12 cellular contexts compared by ENCODE assay signal in the genomic region with DNA sequence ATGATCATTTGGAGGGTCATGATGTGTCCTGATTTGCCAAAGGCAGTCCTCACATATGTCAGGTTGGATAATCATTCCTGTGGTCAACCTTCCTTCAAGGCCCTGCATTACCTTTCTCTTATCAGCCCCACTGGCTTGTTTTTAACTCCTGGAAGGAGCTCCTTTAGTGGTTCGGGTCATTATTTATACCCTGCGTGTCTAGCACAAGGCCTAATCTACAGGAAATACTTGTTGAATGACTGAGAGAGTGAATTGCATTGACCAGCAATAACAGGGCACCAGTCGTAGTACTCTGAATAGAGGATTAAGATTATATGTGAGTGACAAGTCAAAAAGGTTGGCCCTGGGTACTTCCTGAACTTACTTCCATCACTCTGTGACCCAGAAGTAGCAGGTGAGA. TPM values are rescaled to one million over a fixed set of nuclear protein-coding genes. Genes with fewer than 3 reads are reported as not detected.
A peak's percentile ranks its signal among the peaks of the same experiment; 100 is the strongest.
DNase-seq lines count a peak whose midpoint lies in the region; ATAC-seq and TF ChIP-seq lines count a peak whose summit lies in the region.
"Had no signal": no experiment of that assay in that cellular context is flagged by ENCODE, and none has a peak within 500 bp of the region (broad histone marks: within the 10 kb centered on the region; RNA-seq: fewer than 3 reads in every experiment).

No MANE protein-coding gene starts in this region.

- H3K36me3 ChIP-seq in transverse colon (no peaks in the 10 kb centered on the region), vagina (no peaks in the 10 kb centered on the region)

- intact Hi-C loops in transverse colon (cut with DNase I; ENCODE audit: low total_unique reads), result loop anchor here (10.0 kb wide), 1 partner anchor 56 kb away; no protein-coding TSS in a partner anchor
- intact Hi-C loops in vagina (cut with DNase I), result loop anchor here (5.0 kb wide), 1 partner anchor 1692 kb away; no protein-coding TSS in a partner anchor

- no peaks in the 10 kb centered on the region for H3K27me3 ChIP-seq in transverse colon
- H3K27me3 ChIP-seq in vagina, result no peaks in the 10 kb centered on the region

- H3K27ac ChIP-seq in transverse colon, result no peak overlapping the region
- no peak overlapping the region for H3K27ac ChIP-seq in vagina

- H3K27ac Mint-ChIP-seq in activated naive CD4-positive, alpha-beta T cell treated with anti-CD3 and anti-CD28 coated beads, Interleukin-2, amount 50 U/mL, for 24 hours, result peak overlapping the region; percentile 100
- H3K27ac Mint-ChIP-seq in T-helper 2 cell treated with Interferon-gamma antibody and Interleukin-4, amounts not matched to agents 5 μg/mL and 100 μg/mL, for 36 hours, result peak overlapping the region; percentile 19
- H3K27ac Mint-ChIP-seq in stimulated activated naive CD8-positive, alpha-beta T cell treated with anti-CD3 and anti-CD28 coated beads, Interleukin-15, amount 100 ng/mL, for 72 hours, result peak overlapping the region; percentile 61 to 62
- H3K27ac Mint-ChIP-seq: stimulated activated naive B cell treated with anti-CD40 and anti-IgM and Interleukin-4, amounts not matched to agents 10 μg/mL and 1 μg/mL and 100 μg/mL, for 72 hours had no signal

- H3K4me1 ChIP-seq in transverse colon (peaks cover 9 to 36% (median 16%) of the 10 kb centered on the region in 4 donors), vagina (peaks cover 30% of the 10 kb centered on the region)

- no peaks in the 10 kb centered on the region for H3K27me3 Mint-ChIP-seq in activated naive CD4-positive, alpha-beta T cell treated with anti-CD3 and anti-CD28 coated beads, Interleukin-2, amount 50 U/mL, for 24 hours
- H3K27me3 Mint-ChIP-seq in T-helper 2 cell treated with Interferon-gamma antibody and Interleukin-4, amounts not matched to agents 5 μg/mL and 100 μg/mL, for 36 hours (ENCODE audit: low read depth), result no peaks in the 10 kb centered on the region
- no peaks in the 10 kb centered on the region for H3K27me3 Mint-ChIP-seq in stimulated activated naive CD8-positive, alpha-beta T cell treated with anti-CD3 and anti-CD28 coated beads, Interleukin-15, amount 100 ng/mL, for 72 hours
- H3K27me3 Mint-ChIP-seq: stimulated activated naive B cell treated with anti-CD40 and anti-IgM and Interleukin-4, amounts not matched to agents 10 μg/mL and 1 μg/mL and 100 μg/mL, for 72 hours had no signal

- H3K9me3 Mint-ChIP-seq in activated naive CD4-positive, alpha-beta T cell treated with anti-CD3 and anti-CD28 coated beads, Interleukin-2, amount 50 U/mL, for 24 hours, result no peaks in the 10 kb centered on the region
- H3K9me3 Mint-ChIP-seq in T-helper 2 cell treated with Interferon-gamma antibody and Interleukin-4, amounts not matched to agents 5 μg/mL and 100 μg/mL, for 36 hours, result no peaks in the 10 kb centered on the region
- no peaks in the 10 kb centered on the region for H3K9me3 Mint-ChIP-seq in stimulated activated naive CD8-positive, alpha-beta T cell treated with anti-CD3 and anti-CD28 coated beads, Interleukin-15, amount 100 ng/mL, for 72 hours
- H3K9me3 Mint-ChIP-seq: stimulated activated naive B cell treated with anti-CD40 and anti-IgM and Interleukin-4, amounts not matched to agents 10 μg/mL and 1 μg/mL and 100 μg/mL, for 72 hours had no signal

- H3K9me3 ChIP-seq in transverse colon (no peaks in the 10 kb centered on the region), vagina (no peaks in the 10 kb centered on the region)

- no peak for TF ChIP-seq EP300 in transverse colon (IDR thresholded peaks at IDR 0.05; ENCODE audit: low read depth)

- in situ Hi-C loops in transverse colon (cut with MboI; ENCODE audit: low pct_ligation_motif_present in 1 of 4, low pct_unique_long_range_greater_than_20kb in 1 of 4, low sequenced_read_pairs in 3 of 4), result no loop called here

- TF ChIP-seq POLR2A in transverse colon (IDR thresholded peaks at IDR 0.05) (no peak), vagina (IDR thresholded peaks at IDR 0.05) (no peak)

- peak overlapping the region; percentile 97 for H3K4me3 Mint-ChIP-seq in activated naive CD4-positive, alpha-beta T cell treated with anti-CD3 and anti-CD28 coated beads, Interleukin-2, amount 50 U/mL, for 24 hours
- H3K4me3 Mint-ChIP-seq in T-helper 2 cell treated with Interferon-gamma antibody and Interleukin-4, amounts not matched to agents 5 μg/mL and 100 μg/mL, for 36 hours, result no peak overlapping the region
- peak overlapping the region; percentile 84 to 98 for H3K4me3 Mint-ChIP-seq in stimulated activated naive CD8-positive, alpha-beta T cell treated with anti-CD3 and anti-CD28 coated beads, Interleukin-15, amount 100 ng/mL, for 72 hours
- H3K4me3 Mint-ChIP-seq: stimulated activated naive B cell treated with anti-CD40 and anti-IgM and Interleukin-4, amounts not matched to agents 10 μg/mL and 1 μg/mL and 100 μg/mL, for 72 hours had no signal

- 89% methylated on average over 3 of the region's 3 CpGs; no CpG with 5 or more reads in 1 of the 2 donors for WGBS in transverse colon (ENCODE audit: low coverage in 1 of 2), 2 donors

- TF ChIP-seq CTCF in choroid plexus epithelial cell (conservative IDR thresholded peaks at IDR 0.05; ENCODE audit: low read depth, low read length), result no peak
- TF ChIP-seq CTCF in transverse colon (IDR thresholded peaks at IDR 0.05), result no peak
- TF ChIP-seq CTCF in vagina (IDR thresholded peaks at IDR 0.05), result no peak

- H3K36me3 Mint-ChIP-seq in activated naive CD4-positive, alpha-beta T cell treated with anti-CD3 and anti-CD28 coated beads, Interleukin-2, amount 50 U/mL, for 24 hours, result peaks cover 10% of the 10 kb centered on the region
- peaks cover 10% of the 10 kb centered on the region for H3K36me3 Mint-ChIP-seq in T-helper 2 cell treated with Interferon-gamma antibody and Interleukin-4, amounts not matched to agents 5 μg/mL and 100 μg/mL, for 36 hours (ENCODE audit: low read depth)

- no peak for DNase-seq in activated naive CD4-positive, alpha-beta T cell treated with anti-CD3 and anti-CD28 coated beads, Interleukin-2, amount 50 U/mL, for 16 hours
- no peak for DNase-seq in T-helper 2 cell treated with Interferon-gamma antibody and Interleukin-4, amounts not matched to agents 5 μg/mL and 100 μg/mL, for 36 hours (ENCODE audit: low spot score)
- DNase-seq in choroid plexus epithelial cell (ENCODE audit: low read depth), result peak; percentile 66
- no peak for DNase-seq in stimulated activated naive CD8-positive, alpha-beta T cell treated with anti-CD3 and anti-CD28 coated beads, Interleukin-15, amount 100 ng/mL, for 72 hours
- no peak for DNase-seq in transverse colon
- no peak for DNase-seq in vagina (ENCODE audit: extremely low spot score in 2 of 2)
- DNase-seq: KG1; stimulated activated CD4-positive, alpha-beta T cell treated with anti-CD3 and anti-CD28 coated beads, Interleukin-2, amount 100 ng/mL, for 24 hours; stimulated activated naive B cell treated with anti-CD40 and anti-IgM and Interleukin-4, amounts not matched to agents 10 μg/mL and 1 μg/mL and 100 μg/mL, for 72 hours had no signal

- no peak overlapping the region for H3K4me3 ChIP-seq in choroid plexus epithelial cell (ENCODE audit: low read depth, low read length)
- no peak overlapping the region for H3K4me3 ChIP-seq in transverse colon
- H3K4me3 ChIP-seq in vagina, result no peak overlapping the region
- H3K4me3 ChIP-seq: lung had no signal

- ATAC-seq in stimulated activated naive CD8-positive, alpha-beta T cell treated with anti-CD3 and anti-CD28 coated beads, Interleukin-15, amount 100 ng/mL, for 72 hours, result no peak
- ATAC-seq in HG03565 (IDR thresholded peaks at IDR 0.05; ENCODE audit: unreplicated experiment), result no peak
- ATAC-seq: stimulated activated naive B cell treated with anti-CD40 and anti-IgM and Interleukin-4, amounts not matched to agents 10 μg/mL and 1 μg/mL and 100 μg/mL, for 72 hours had no signal

- H3K4me1 Mint-ChIP-seq in activated naive CD4-positive, alpha-beta T cell treated with anti-CD3 and anti-CD28 coated beads, Interleukin-2, amount 50 U/mL, for 24 hours, result peaks cover 80% of the 10 kb centered on the region
- peaks cover 56% of the 10 kb centered on the region for H3K4me1 Mint-ChIP-seq in T-helper 2 cell treated with Interferon-gamma antibody and Interleukin-4, amounts not matched to agents 5 μg/mL and 100 μg/mL, for 36 hours (ENCODE audit: low read depth)
- H3K4me1 Mint-ChIP-seq in stimulated activated naive CD8-positive, alpha-beta T cell treated with anti-CD3 and anti-CD28 coated beads, Interleukin-15, amount 100 ng/mL, for 72 hours, result peaks cover 74% of the 10 kb centered on the region

RNA-seq across cellular contexts. Expression of gene HIVEP2, which starts 4.5 kb away (rescaled TPM):
- total RNA-seq in transverse colon (10 to 100 TPM in 3 of 4 donors, 1 to 10 TPM in 1; 10.0 to 22.5 (median 13.7) TPM), vagina (24.6 TPM)

Comparison
In these comparisons a context has a peak if more than half of its experiments do, and no peak if none do; other contexts are left out.
1. H3K27ac Mint-ChIP-seq: peak in every context shown above with its lines; median percentile 100 in activated naive CD4-positive, alpha-beta T cell treated with anti-CD3 and anti-CD28 coated beads, Interleukin-2, amount 50 U/mL, for 24 hours; 62 in stimulated activated naive CD8-positive, alpha-beta T cell treated with anti-CD3 and anti-CD28 coated beads, Interleukin-15, amount 100 ng/mL, for 72 hours; 19 in T-helper 2 cell treated with Interferon-gamma antibody and Interleukin-4, amounts not matched to agents 5 μg/mL and 100 μg/mL, for 36 hours.